8 cellular contexts compared by ENCODE assay signal in the genomic region with DNA sequence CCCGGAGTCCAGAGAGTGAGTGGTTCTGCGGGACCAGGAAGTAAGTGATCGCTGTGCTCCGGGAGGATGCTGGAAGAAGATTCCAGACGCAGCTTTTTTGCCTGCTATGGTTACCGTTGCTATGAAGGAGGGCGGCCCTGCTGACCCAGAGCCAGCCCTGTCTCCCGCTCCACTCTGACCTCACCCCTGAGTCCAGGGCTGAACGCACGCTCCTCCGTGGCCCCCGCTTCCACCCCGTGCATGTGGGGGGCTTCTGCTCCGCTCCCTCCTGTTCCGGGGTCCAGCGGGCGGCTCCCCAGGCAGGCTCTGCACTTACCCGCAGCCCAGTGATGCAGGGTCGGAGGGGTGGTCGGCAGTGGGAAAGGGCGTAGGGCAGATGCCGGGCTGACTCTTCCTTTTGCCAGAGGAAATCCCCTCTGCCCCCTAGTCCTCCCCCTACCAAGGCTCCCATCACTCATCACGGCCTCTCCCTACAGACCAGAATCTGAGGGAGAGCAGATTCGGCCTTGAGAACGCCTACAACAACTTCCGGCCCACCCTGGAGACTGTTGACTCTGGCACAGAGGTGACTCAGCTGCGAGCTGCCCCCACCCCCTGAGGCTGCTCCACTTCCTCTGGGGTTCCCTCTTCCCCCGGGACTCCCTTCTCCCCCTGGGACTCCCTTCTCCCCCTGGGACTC. TPM values are rescaled to one million over a fixed set of nuclear protein-coding genes. Genes with fewer than 3 reads are reported as not detected.
DNase-seq lines count a peak whose midpoint lies in the region; ATAC-seq and TF ChIP-seq lines count a peak whose summit lies in the region.

No MANE protein-coding gene starts in this region.

- H3K27ac ChIP-seq in HEK293 (ENCODE audit: extremely low read depth, low read depth, low read length) (no peak overlapping the region), coronary artery (peak overlapping the region in 1 of 2 donors; percentile 84), right lobe of liver (no peak overlapping the region)

- DNase-seq in GM06990 (ENCODE audit: extremely low read depth, insufficient read length) (peak; percentile 64), NCI-H1417 treated with DMSO at 0.1 percent for 48 hours (lab: John Stamatoyannopoulos, UW) (peak; percentile 13), coronary artery (ENCODE audit: low spot score) (no peak), right lobe of liver (peak in 1 of 3 donors; percentile 57)
- DNase-seq in activated CD4-positive, alpha-beta T cell treated with anti-CD3 and anti-CD28 coated beads for 36 hours = peak; percentile 84
- peak; percentile 37 to 57 (median 53) for DNase-seq in stimulated activated CD4-positive, alpha-beta T cell treated with anti-CD3 and anti-CD28 coated beads, TNF-alpha, amount 100 ng/mL, for 48 hours (ENCODE audit: low read depth in 3 of 3)

- no peaks in the 10 kb centered on the region for H3K9me3 ChIP-seq in HEK293 (ENCODE audit: control insufficient read depth, insufficient read depth, low read depth, low read length)
- H3K9me3 ChIP-seq in right lobe of liver = no peaks in the 10 kb centered on the region

- TF ChIP-seq CTCF in GM06990 (IDR thresholded peaks at IDR 0.05; ENCODE audit: insufficient read depth, low read length, poor library complexity, severe bottlenecking) = no peak
- no peak for TF ChIP-seq CTCF in HEK293 (tag by site-specific recombination; IDR thresholded peaks at IDR 0.05)
- no peak for TF ChIP-seq CTCF in coronary artery (IDR thresholded peaks at IDR 0.05)
- TF ChIP-seq CTCF in right lobe of liver (IDR thresholded peaks at IDR 0.05) = no peak

- CTCF ChIA-PET in HEK293 (lab: Yijun Ruan, JAX) = no interaction called here
- CTCF ChIA-PET in activated CD4-positive, alpha-beta T cell treated with anti-CD3 and anti-CD28 coated beads for 36 hours (lab: Charles Lee) = no interaction called here

- peak overlapping the region; percentile 72 for H3K27ac Mint-ChIP-seq in activated CD4-positive, alpha-beta T cell treated with anti-CD3 and anti-CD28 coated beads for 36 hours

- peak overlapping the region; percentile 72 for H3K4me3 Mint-ChIP-seq in activated CD4-positive, alpha-beta T cell treated with anti-CD3 and anti-CD28 coated beads for 36 hours

- peaks cover 14% of the 10 kb centered on the region for H3K27me3 Mint-ChIP-seq in activated CD4-positive, alpha-beta T cell treated with anti-CD3 and anti-CD28 coated beads for 36 hours

- H3K36me3 ChIP-seq in GM06990 (ENCODE audit: control insufficient read depth, insufficient read depth, low read length) = peaks cover 6% of the 10 kb centered on the region
- no peaks in the 10 kb centered on the region for H3K36me3 ChIP-seq in HEK293 (ENCODE audit: control insufficient read depth in 2 of 2, insufficient read depth in 1 of 2, low read length in 2 of 2)
- no peaks in the 10 kb centered on the region for H3K36me3 ChIP-seq in right lobe of liver

- H3K36me3 Mint-ChIP-seq in activated CD4-positive, alpha-beta T cell treated with anti-CD3 and anti-CD28 coated beads for 36 hours (ENCODE audit: low read depth) = no peaks in the 10 kb centered on the region

- H3K9me3 Mint-ChIP-seq in activated CD4-positive, alpha-beta T cell treated with anti-CD3 and anti-CD28 coated beads for 36 hours (ENCODE audit: low read depth) = no peaks in the 10 kb centered on the region

- no peaks in the 10 kb centered on the region for H3K27me3 ChIP-seq in GM06990 (replicated peaks; ENCODE audit: control insufficient read depth, insufficient read depth, low read length)
- no peaks in the 10 kb centered on the region for H3K27me3 ChIP-seq in right lobe of liver

- H3K4me3 ChIP-seq in GM06990 (replicated peaks; ENCODE audit: low read depth, low read length) (peak overlapping the region; percentile 85), HEK293 (ENCODE audit: low read depth, low read length) (peak overlapping the region; percentile 35), coronary artery (peak overlapping the region; percentile 73), right lobe of liver (peak overlapping the region in 1 of 3 donors; percentile 7)

- peak; percentile 97 for ATAC-seq in activated CD4-positive, alpha-beta T cell treated with anti-CD3 and anti-CD28 coated beads for 36 hours
- ATAC-seq in right lobe of liver (peak; percentile 58 to 89 (median 75)), HG03469 (IDR thresholded peaks at IDR 0.05; ENCODE audit: unreplicated experiment) (no peak)

- intact Hi-C loops in activated CD4-positive, alpha-beta T cell treated with anti-CD3 and anti-CD28 coated beads for 36 hours (cut with DNase I, micrococcal nuclease) = no loop called here
- intact Hi-C loops in right lobe of liver (cut with DNase I) = no loop called here

- POLR2A ChIA-PET in HEK293 (lab: Yijun Ruan, JAX) = no interaction called here
- POLR2A ChIA-PET in activated CD4-positive, alpha-beta T cell treated with anti-CD3 and anti-CD28 coated beads for 36 hours (lab: Charles Lee) = no interaction called here

- H3K4me1 ChIP-seq in HEK293 (ENCODE audit: control insufficient read depth, insufficient read depth, low read length) = no peaks in the 10 kb centered on the region
- no peaks in the 10 kb centered on the region for H3K4me1 ChIP-seq in right lobe of liver

- no peak for TF ChIP-seq POLR2A in right lobe of liver (IDR thresholded peaks at IDR 0.05)

- H3K4me1 Mint-ChIP-seq in activated CD4-positive, alpha-beta T cell treated with anti-CD3 and anti-CD28 coated beads for 36 hours = peaks cover 22% of the 10 kb centered on the region

- 0% methylated on average over 16 of the region's 28 CpGs for WGBS in right lobe of liver (ENCODE audit: insufficient coverage, low coverage, low lambda C conversion rate, missing lambda C conversion rate)

TF ChIP-seq in HEK293, 187 proteins besides CTCF, POLR2A, EP300 and RAD21 (continues in another document):
- TF ChIP-seq GLI2 (tag by site-specific recombination; IDR thresholded peaks at IDR 0.05; ENCODE audit: borderline replicate concordance, low read depth) (no peak), EGR2 (tag by site-specific recombination; IDR thresholded peaks at IDR 0.05; ENCODE audit: low read depth) (peak; percentile 64), ZNF214 (tag by site-specific recombination; IDR thresholded peaks at IDR 0.05; ENCODE audit: borderline replicate concordance) (no peak), ELK4 (IDR thresholded peaks at IDR 0.05; ENCODE audit: borderline replicate concordance, low read depth, low read length) (no peak), SP3 (tag by site-specific recombination; IDR thresholded peaks at IDR 0.05) (no peak), ZBTB10 (tag by site-specific recombination; IDR thresholded peaks at IDR 0.05) (no peak), ZNF266 (tag by site-specific recombination; IDR thresholded peaks at IDR 0.05; ENCODE audit: low read depth) (no peak), ZNF16 (tag by site-specific recombination; IDR thresholded peaks at IDR 0.05; ENCODE audit: low read depth) (no peak), ZNF777 (tag by site-specific recombination; IDR thresholded peaks at IDR 0.05; ENCODE audit: borderline replicate concordance) (no peak), ZBTB1 (tag by site-specific recombination; IDR thresholded peaks at IDR 0.05) (no peak), ZIC2 (tag by site-specific recombination; IDR thresholded peaks at IDR 0.05) (peak; percentile 61)

RNA-seq across cellular contexts. Expression of gene MUC17, which starts 2.6 kb away (rescaled TPM):
- not detected for total RNA-seq in activated CD4-positive, alpha-beta T cell treated with anti-CD3 and anti-CD28 coated beads for 36 hours
- not detected for total RNA-seq in right lobe of liver

RNA-seq across cellular contexts. Expression of gene MUC12, which starts 47.9 kb away (rescaled TPM):
- under 1 TPM in 1 of 2 experiments, not detected in 1; 0.34 TPM for total RNA-seq in activated CD4-positive, alpha-beta T cell treated with anti-CD3 and anti-CD28 coated beads for 36 hours
- not detected for total RNA-seq in right lobe of liver
